21 cellular contexts compared by ENCODE assay signal in genomic region chr12:100114574-100114973, GRCh38. TPM values are rescaled to one million over a fixed set of nuclear protein-coding genes. Genes with fewer than 3 reads are reported as not detected.
DNase-seq lines count a peak whose midpoint lies in the region; ATAC-seq and TF ChIP-seq lines count a peak whose summit lies in the region.
"Had no signal": no experiment of that assay in that cellular context is flagged by ENCODE, and none has a peak within 500 bp of the region (broad histone marks: within the 10 kb centered on the region; RNA-seq: fewer than 3 reads in every experiment).

No MANE protein-coding gene starts in this region.

- DNase-seq in GM13977 (ENCODE audit: low spot score) (peak; percentile 5), adipocyte (ENCODE audit: low read depth) (peak; percentile 34), kidney tubule cell (ENCODE audit: low spot score) (peak; percentile 3), Peyer's patch (no peak), Ammon's horn (ENCODE audit: low spot score) (no peak)
- DNase-seq in CD4-positive, alpha-beta memory T cell = no peak
- no peak for DNase-seq in activated CD4-positive, alpha-beta T cell treated with anti-CD3 and anti-CD28 coated beads, Interleukin-2, amount 50 U/mL, for 4 hours
- DNase-seq: activated CD4-positive, CD25-positive, alpha-beta regulatory T cell treated with anti-CD3 and anti-CD28 coated beads, Interleukin-2, amount 50 U/mL, for 72 hours; activated gamma-delta T cell; CD4-positive, CD25-positive, alpha-beta regulatory T cell; DND-41; head of caudate nucleus; immature natural killer cell; NCI-H1694; NCI-H345 had no signal

- H3K36me3 ChIP-seq in adipocyte (ENCODE audit: control insufficient read depth, insufficient read depth, low read length, severe bottlenecking) (no peaks in the 10 kb centered on the region), Peyer's patch (no peaks in the 10 kb centered on the region)
- H3K36me3 ChIP-seq in CD4-positive, alpha-beta memory T cell (ENCODE audit: insufficient read depth, low read length) = no peaks in the 10 kb centered on the region
- H3K36me3 ChIP-seq: tibial nerve had no signal

- H3K27ac Mint-ChIP-seq in CD4-positive, alpha-beta memory T cell = no peak overlapping the region
- H3K27ac Mint-ChIP-seq: CD4-positive, CD25-positive, alpha-beta regulatory T cell; immature natural killer cell; natural killer cell treated with Interleukin-12 subunit alpha and Interleukin-12 subunit beta and Interleukin-15 and Interleukin-18, amount 100 ng/mL, for 72 hours; progenitor cell of endocrine pancreas; stimulated activated effector memory CD8-positive, alpha-beta T cell treated with anti-CD3 and anti-CD28 coated beads, Interleukin-12 subunit alpha, Interleukin-12 subunit beta, amount 100 ng/mL, for 72 hours had no signal

- H3K9me3 Mint-ChIP-seq in CD4-positive, alpha-beta memory T cell = peaks cover 0 to 5% (median under 1%) of the 10 kb centered on the region in 8 donors
- H3K9me3 Mint-ChIP-seq: immature natural killer cell; natural killer cell treated with Interleukin-12 subunit alpha and Interleukin-12 subunit beta and Interleukin-15 and Interleukin-18, amount 100 ng/mL, for 72 hours; stimulated activated effector memory CD8-positive, alpha-beta T cell treated with anti-CD3 and anti-CD28 coated beads, Interleukin-12 subunit alpha, Interleukin-12 subunit beta, amount 100 ng/mL, for 72 hours had no signal

- intact Hi-C loops in CD4-positive, alpha-beta memory T cell (cut with micrococcal nuclease) = no loop called here

- peaks cover 5% of the 10 kb centered on the region for H3K4me1 ChIP-seq in adipocyte (ENCODE audit: control insufficient read depth, insufficient read depth, low read length)
- no peaks in the 10 kb centered on the region for H3K4me1 ChIP-seq in CD4-positive, alpha-beta memory T cell (ENCODE audit: insufficient read depth, low read length)
- H3K4me1 ChIP-seq in Peyer's patch = no peaks in the 10 kb centered on the region

- H3K27ac ChIP-seq in CD4-positive, alpha-beta memory T cell (ENCODE audit: low read depth, low read length) = no peak overlapping the region
- H3K27ac ChIP-seq in Peyer's patch = no peak overlapping the region

- H3K4me3 Mint-ChIP-seq in CD4-positive, alpha-beta memory T cell = no peak overlapping the region
- H3K4me3 Mint-ChIP-seq: CD4-positive, CD25-positive, alpha-beta regulatory T cell; immature natural killer cell; natural killer cell treated with Interleukin-12 subunit alpha and Interleukin-12 subunit beta and Interleukin-15 and Interleukin-18, amount 100 ng/mL, for 72 hours; stimulated activated effector memory CD8-positive, alpha-beta T cell treated with anti-CD3 and anti-CD28 coated beads, Interleukin-12 subunit alpha, Interleukin-12 subunit beta, amount 100 ng/mL, for 72 hours had no signal

- in situ Hi-C loops in GM13977 (cut with MboI; ENCODE audit: low pct_unique_long_range_greater_than_20kb, low sequenced_read_pairs, unreplicated experiment) = no loop called here

- H3K27me3 Mint-ChIP-seq in CD4-positive, alpha-beta memory T cell = no peaks in the 10 kb centered on the region
- H3K27me3 Mint-ChIP-seq: CD4-positive, CD25-positive, alpha-beta regulatory T cell; natural killer cell treated with Interleukin-12 subunit alpha and Interleukin-12 subunit beta and Interleukin-15 and Interleukin-18, amount 100 ng/mL, for 72 hours; progenitor cell of endocrine pancreas had no signal

- no peak overlapping the region for H3K9ac ChIP-seq in adipocyte (ENCODE audit: low read length)

- CTCF ChIA-PET in CD4-positive, alpha-beta memory T cell (lab: Charles Lee; ENCODE audit: partially characterized antibody) = no interaction called here

- H3K4me1 Mint-ChIP-seq in CD4-positive, alpha-beta memory T cell = peaks cover 12 to 19% (median 16%) of the 10 kb centered on the region in 4 donors

- POLR2A ChIA-PET in CD4-positive, alpha-beta memory T cell (lab: Charles Lee; ENCODE audit: partially characterized antibody) = interaction anchor here (0.6 kb wide), 1 partner anchor 38 kb away, joined by 3 read pairs; no protein-coding TSS in a partner anchor

- no peaks in the 10 kb centered on the region for H3K27me3 ChIP-seq in adipocyte (replicated peaks; ENCODE audit: control insufficient read depth, insufficient read depth, low read length)
- no peaks in the 10 kb centered on the region for H3K27me3 ChIP-seq in CD4-positive, alpha-beta memory T cell (ENCODE audit: insufficient read depth, low read length)
- H3K27me3 ChIP-seq in Peyer's patch = no peaks in the 10 kb centered on the region
- H3K27me3 ChIP-seq: tibial nerve had no signal

- TF ChIP-seq CTCF in GM13977 (IDR thresholded peaks at IDR 0.05; ENCODE audit: extremely low read depth, insufficient read depth, missing control alignments) (no peak), Peyer's patch (IDR thresholded peaks at IDR 0.05) (no peak)

- H3K4me3 ChIP-seq in adipocyte (ENCODE audit: low read length) = no peak overlapping the region
- H3K4me3 ChIP-seq in CD4-positive, alpha-beta memory T cell (ENCODE audit: low read length in 2 of 2) = no peak overlapping the region
- no peak overlapping the region for H3K4me3 ChIP-seq in Peyer's patch
- H3K4me3 ChIP-seq: tibial nerve had no signal

- H3K9me3 ChIP-seq in adipocyte (ENCODE audit: control insufficient read depth, low read length) (no peaks in the 10 kb centered on the region), Peyer's patch (no peaks in the 10 kb centered on the region)
- H3K9me3 ChIP-seq in CD4-positive, alpha-beta memory T cell (ENCODE audit: control insufficient read depth in 1 of 2, low read length in 2 of 2) = no peaks in the 10 kb centered on the region
- H3K9me3 ChIP-seq: tibial nerve had no signal

- no peak for TF ChIP-seq POLR2A in Peyer's patch (IDR thresholded peaks at IDR 0.05)

- ATAC-seq in HG02610 (IDR thresholded peaks at IDR 0.05; ENCODE audit: unreplicated experiment) = peak; percentile 43
- ATAC-seq: HepG2; natural killer cell treated with Interleukin-12 subunit alpha and Interleukin-12 subunit beta and Interleukin-15 and Interleukin-18, amount 100 ng/mL, for 72 hours; stimulated activated effector memory CD8-positive, alpha-beta T cell treated with anti-CD3 and anti-CD28 coated beads, Interleukin-12 subunit alpha, Interleukin-12 subunit beta, amount 100 ng/mL, for 72 hours had no signal

- peaks cover 5 to 22% of the 10 kb centered on the region in 2 donors for H3K36me3 Mint-ChIP-seq in CD4-positive, alpha-beta memory T cell
- H3K36me3 Mint-ChIP-seq: natural killer cell treated with Interleukin-12 subunit alpha and Interleukin-12 subunit beta and Interleukin-15 and Interleukin-18, amount 100 ng/mL, for 72 hours had no signal

RNA-seq across cellular contexts. Expression of gene BLTP3B, which starts 28.1 kb away (rescaled TPM):
- 10 to 100 TPM; 16.2 to 16.8 TPM for total RNA-seq in CD4-positive, alpha-beta memory T cell
- polyA plus RNA-seq in CD4-positive, alpha-beta memory T cell = 10 to 100 TPM; 11.0 to 14.8 TPM
- total RNA-seq in Peyer's patch = 10 to 100 TPM; 20.6 to 56.9 (median 27.9) TPM

Comparison
In these comparisons a context has a peak if more than half of its experiments do, and no peak if none do; other contexts are left out.
1. DNase-seq: peak in GM13977 (single experiment), adipocyte (single experiment) and kidney tubule cell (single experiment); none in CD4-positive, alpha-beta memory T cell (0 of 5), Peyer's patch (0 of 3), activated CD4-positive, alpha-beta T cell treated with anti-CD3 and anti-CD28 coated beads, Interleukin-2, amount 50 U/mL, for 4 hours (0 of 2) and Ammon's horn (single experiment).